ENCODE assay signal across 7 cellular contexts in the genomic region with DNA sequence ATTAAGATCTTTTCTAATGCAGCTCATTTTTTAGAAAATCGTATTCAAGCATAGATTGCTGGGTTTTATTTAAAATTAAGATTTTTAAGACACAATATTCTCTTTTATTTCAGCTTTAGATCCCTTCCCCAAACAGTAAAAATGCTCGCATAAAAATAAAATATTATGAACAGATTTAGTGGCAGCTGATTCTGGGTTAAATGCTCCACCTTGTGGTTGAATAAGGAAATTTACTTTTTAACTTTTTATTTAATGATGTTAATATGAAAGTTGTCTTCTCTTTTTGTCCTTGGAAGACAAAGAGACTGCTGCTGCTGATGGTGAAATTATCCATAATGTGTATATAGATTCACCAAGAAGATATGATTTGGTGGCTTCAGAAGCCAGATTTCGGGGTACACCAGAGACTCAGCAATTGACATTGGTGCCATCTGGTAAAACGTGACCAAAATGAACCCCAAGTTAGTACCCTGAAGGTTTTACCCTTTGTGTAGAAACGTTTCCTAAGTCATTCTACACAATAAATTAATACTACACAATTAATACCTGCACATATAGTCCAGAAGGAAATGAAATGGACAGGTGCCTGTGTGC.
DNase-seq lines count a peak whose midpoint lies in the region; ATAC-seq and TF ChIP-seq lines count a peak whose summit lies in the region.

No MANE protein-coding gene starts in this region.

- H3K4me3 ChIP-seq in coronary artery, result no peak overlapping the region

- ATAC-seq in HG03469 (IDR thresholded peaks at IDR 0.05; ENCODE audit: unreplicated experiment), result no peak

- H3K36me3 Mint-ChIP-seq in progenitor cell of endocrine pancreas (ENCODE audit: insufficient read depth), result no peaks in the 10 kb centered on the region

- TF ChIP-seq CTCF in GM12873 (IDR thresholded peaks at IDR 0.05; ENCODE audit: insufficient read depth, low read depth, low read length, missing control alignments) (peak; percentile 37), coronary artery (IDR thresholded peaks at IDR 0.05) (peak; percentile 47), progenitor cell of endocrine pancreas (IDR thresholded peaks at IDR 0.05; ENCODE audit: unreplicated experiment) (peak; percentile 77)

- no peak overlapping the region for H3K4me3 Mint-ChIP-seq in progenitor cell of endocrine pancreas (ENCODE audit: low read depth)

- no peak overlapping the region for H3K27ac Mint-ChIP-seq in progenitor cell of endocrine pancreas

- no peaks in the 10 kb centered on the region for H3K27me3 Mint-ChIP-seq in progenitor cell of endocrine pancreas

- DNase-seq in NCI-H446 treated with DMSO at 0.1 percent for 48 hours (lab: John Stamatoyannopoulos, UW) (peak; percentile 29), coronary artery (ENCODE audit: low spot score) (no peak), progenitor cell of endocrine pancreas (ENCODE audit: low spot score, unreplicated experiment) (no peak), NCI-H146 treated with DMSO at 0.1 percent for 48 hours (lab: John Stamatoyannopoulos, UW; ENCODE audit: unreplicated experiment) (no peak)
- DNase-seq in activated naive CD4-positive, alpha-beta T cell treated with anti-CD3 and anti-CD28 coated beads, Interleukin-2, amount 50 U/mL, for 16 hours, result no peak

- no peak overlapping the region for H3K27ac ChIP-seq in coronary artery

- peaks cover 2% of the 10 kb centered on the region for H3K4me1 Mint-ChIP-seq in progenitor cell of endocrine pancreas (ENCODE audit: low read depth)

- H3K9me3 Mint-ChIP-seq in progenitor cell of endocrine pancreas (ENCODE audit: low read depth), result peaks cover 4% of the 10 kb centered on the region
